8 cellular contexts compared by ENCODE assay signal in genomic region chr10:23438547-23439451, GRCh38. TPM values are rescaled to one million over a fixed set of nuclear protein-coding genes. Genes with fewer than 3 reads are reported as not detected.
DNase-seq lines count a peak whose midpoint lies in the region; ATAC-seq and TF ChIP-seq lines count a peak whose summit lies in the region.

A gene with protein sequence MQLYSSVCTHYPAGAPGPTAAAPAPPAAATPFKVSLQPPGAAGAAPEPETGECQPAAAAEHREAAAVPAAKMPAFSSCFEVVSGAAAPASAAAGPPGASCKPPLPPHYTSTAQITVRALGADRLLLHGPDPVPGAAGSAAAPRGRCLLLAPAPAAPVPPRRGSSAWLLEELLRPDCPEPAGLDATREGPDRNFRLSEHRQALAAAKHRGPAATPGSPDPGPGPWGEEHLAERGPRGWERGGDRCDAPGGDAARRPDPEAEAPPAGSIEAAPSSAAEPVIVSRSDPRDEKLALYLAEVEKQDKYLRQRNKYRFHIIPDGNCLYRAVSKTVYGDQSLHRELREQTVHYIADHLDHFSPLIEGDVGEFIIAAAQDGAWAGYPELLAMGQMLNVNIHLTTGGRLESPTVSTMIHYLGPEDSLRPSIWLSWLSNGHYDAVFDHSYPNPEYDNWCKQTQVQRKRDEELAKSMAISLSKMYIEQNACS (plus strand): TSS chr10:23439075. CDS start chr10:23439458, 383 bp downstream.

- no peak for TF ChIP-seq CTCF in AG09309 (IDR thresholded peaks at IDR 0.05; ENCODE audit: control insufficient read depth, insufficient read depth, low read depth, low read length, missing control alignments)

- DNase-seq in AG09309 (ENCODE audit: low read depth) (peak; percentile 66), NCI-H2227 (lab: John Stamatoyannopoulos, UW; ENCODE audit: unreplicated experiment) (peak; percentile 94), cerebellum (ENCODE audit: low spot score) (peak; percentile 98), kidney glomerular epithelial cell (lab: John Stamatoyannopoulos, UW) (peak; percentile 67)
- DNase-seq in activated CD4-positive, alpha-beta T cell treated with anti-CD3 and anti-CD28 coated beads for 1 hour: peak; percentile 89
- peak; percentile 83 to 88 for DNase-seq in stimulated activated CD4-positive, alpha-beta T cell treated with anti-CD3 and anti-CD28 coated beads, Interleukin-15, amount 100 ng/mL, for 48 hours (ENCODE audit: low read depth in 2 of 2)

- ATAC-seq in GM18909 (IDR thresholded peaks at IDR 0.05; ENCODE audit: poor library complexity, unreplicated experiment): peak; percentile 81
- peak; percentile 82 for ATAC-seq in HG03159 (IDR thresholded peaks at IDR 0.05; ENCODE audit: unreplicated experiment)

- H3K4me3 ChIP-seq in AG09309 (ENCODE audit: control insufficient read depth, low read depth, low read length): peak within 1 kb of the TSS; percentile 60

RNA-seq across cellular contexts. Expression of the gene that starts here (rescaled TPM):
- total RNA-seq in cerebellum: 10.3 TPM

Comparison
In these comparisons a context has a peak if more than half of its experiments do, and no peak if none do; other contexts are left out.
1. Peak in every context shown above with its lines: DNase-seq, ATAC-seq and H3K4me3 ChIP-seq.